1 cellular context compared by ENCODE assay signal in genomic region chr3:11611271-11611893, GRCh38.
TF ChIP-seq lines count a peak whose summit lies in the region.

No MANE protein-coding gene starts in this region.

TF ChIP-seq in GM23338, 12 proteins besides CTCF, POLR2A, EP300 and RAD21 (continued from another document):
- TF ChIP-seq REST (IDR thresholded peaks at IDR 0.05; ENCODE audit: unreplicated experiment) (no peak), POLR2AphosphoS5 (IDR thresholded peaks at IDR 0.05; ENCODE audit: low read depth) (no peak), EZH2 (IDR thresholded peaks at IDR 0.05; ENCODE audit: low read depth, unreplicated experiment) (no peak), ETS1 (IDR thresholded peaks at IDR 0.05) (no peak), CREB1 (CRISPR knock-in tag; IDR thresholded peaks at IDR 0.05; ENCODE audit: low read depth) (no peak), NANOG (IDR thresholded peaks at IDR 0.05; ENCODE audit: borderline replicate concordance) (no peak), ZNF331 (CRISPR knock-in tag; IDR thresholded peaks at IDR 0.05; ENCODE audit: low read depth) (no peak), JUNB (IDR thresholded peaks at IDR 0.05; ENCODE audit: unreplicated experiment) (no peak)
